In the genomic region with DNA sequence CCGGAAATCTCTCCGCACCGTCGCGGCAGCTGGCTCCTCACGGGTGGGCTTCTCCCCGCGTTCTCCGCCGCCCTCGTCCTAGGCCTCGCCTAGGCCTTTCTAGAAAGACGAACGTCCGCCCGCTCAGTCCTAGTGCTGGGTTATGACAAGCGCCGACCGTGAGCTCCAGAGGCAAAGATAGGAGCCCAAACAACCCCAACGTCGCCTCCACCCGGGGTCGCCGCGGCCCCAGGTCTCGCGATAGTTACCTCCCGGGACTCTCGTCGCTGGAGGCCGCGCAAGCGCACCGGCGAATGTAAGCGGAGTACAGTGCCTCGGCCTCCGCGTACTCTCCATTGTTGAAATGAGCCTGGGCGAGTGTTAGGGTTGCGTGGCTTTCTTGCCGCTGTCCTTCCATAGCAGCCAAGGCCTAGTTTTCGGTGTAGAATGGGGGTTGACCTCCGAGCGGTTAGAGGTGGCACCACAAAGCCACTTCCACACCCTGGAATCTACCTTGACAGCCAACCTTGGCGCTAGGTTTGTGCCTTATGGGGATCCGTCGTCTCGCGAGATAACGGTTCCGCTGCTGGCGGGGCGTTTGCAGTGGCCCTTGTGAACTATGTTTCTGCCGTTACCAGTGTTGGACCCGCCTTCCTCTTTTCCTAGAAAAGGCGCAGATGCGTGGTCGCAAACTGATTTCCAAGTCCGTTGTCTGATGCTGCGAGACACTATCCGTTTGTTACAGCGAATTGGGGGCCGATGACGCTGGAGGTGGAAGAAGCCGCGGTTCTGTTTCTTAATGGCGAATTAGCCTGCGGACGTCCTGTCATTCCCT, we compare ENCODE assay signal across 8 cellular contexts. TPM values are rescaled to one million over a fixed set of nuclear protein-coding genes. Genes with fewer than 3 reads are reported as not detected.
DNase-seq lines count a peak whose midpoint lies in the region; ATAC-seq and TF ChIP-seq lines count a peak whose summit lies in the region.

A gene (minus strand): TSS at position 526 of the 814 bp plus-strand sequence. CDS start 129 bp downstream, at position 397.

- H3K4me3 Mint-ChIP-seq in T-helper 2 cell treated with Interferon-gamma antibody and Interleukin-4, amounts not matched to agents 5 μg/mL and 100 μg/mL, for 36 hours: peak within 1 kb of the TSS; percentile 99

- H3K9ac ChIP-seq in rectal smooth muscle tissue (ENCODE audit: low read length): peak within 1 kb of the TSS; percentile 81

- peak in 1 of 2 donors; percentile 79 for TF ChIP-seq POLR2A in vagina (IDR thresholded peaks at IDR 0.05)

- H3K27ac ChIP-seq in ascending aorta: peak within 1 kb of the TSS; percentile 84 to 91
- H3K27ac ChIP-seq in rectal smooth muscle tissue (ENCODE audit: low read depth, low read length): peak within 1 kb of the TSS; percentile 87
- peak within 1 kb of the TSS; percentile 94 for H3K27ac ChIP-seq in vagina

- peaks cover 49% of the 10 kb centered on the region for H3K4me1 Mint-ChIP-seq in T-helper 2 cell treated with Interferon-gamma antibody and Interleukin-4, amounts not matched to agents 5 μg/mL and 100 μg/mL, for 36 hours (ENCODE audit: low read depth)

- H3K27me3 ChIP-seq in ascending aorta (no peaks in the 10 kb centered on the region), rectal smooth muscle tissue (ENCODE audit: control insufficient read depth, insufficient read depth, low read length) (no peaks in the 10 kb centered on the region), vagina (no peaks in the 10 kb centered on the region)

- H3K27ac Mint-ChIP-seq in T-helper 2 cell treated with Interferon-gamma antibody and Interleukin-4, amounts not matched to agents 5 μg/mL and 100 μg/mL, for 36 hours: peak within 1 kb of the TSS; percentile 99

- H3K36me3 ChIP-seq in ascending aorta (peaks cover 0 to 6% of the 10 kb centered on the region in 2 donors), rectal smooth muscle tissue (ENCODE audit: control insufficient read depth, insufficient read depth, low read length) (no peaks in the 10 kb centered on the region), vagina (no peaks in the 10 kb centered on the region)

- TF ChIP-seq CTCF in ascending aorta (IDR thresholded peaks at IDR 0.05) (no peak), vagina (IDR thresholded peaks at IDR 0.05) (no peak)

- DNase-seq in NCI-H2029 (lab: John Stamatoyannopoulos, UW) (peak; percentile 74), ascending aorta (ENCODE audit: low spot score in 2 of 2) (peak; percentile 70 to 96), hepatic stellate cell (ENCODE audit: low spot score) (peak; percentile 95), vagina (ENCODE audit: extremely low spot score in 2 of 2) (peak; percentile 95 to 96)
- peak; percentile 90 for DNase-seq in T-helper 2 cell treated with Interferon-gamma antibody and Interleukin-4, amounts not matched to agents 5 μg/mL and 100 μg/mL, for 36 hours (ENCODE audit: low spot score)

- no peaks in the 10 kb centered on the region for H3K9me3 ChIP-seq in ascending aorta
- H3K9me3 ChIP-seq in vagina: no peaks in the 10 kb centered on the region

- ATAC-seq in GM18508 (IDR thresholded peaks at IDR 0.05; ENCODE audit: insufficient read depth, unreplicated experiment) (peak; percentile 67), HG02981 (IDR thresholded peaks at IDR 0.05; ENCODE audit: unreplicated experiment) (peak; percentile 85)

- H3K4me1 ChIP-seq in ascending aorta: peaks cover 0 to 28% of the 10 kb centered on the region in 2 donors
- peaks cover 19% of the 10 kb centered on the region for H3K4me1 ChIP-seq in rectal smooth muscle tissue (ENCODE audit: control insufficient read depth, insufficient read depth, low read length)
- peaks cover 33% of the 10 kb centered on the region for H3K4me1 ChIP-seq in vagina

- H3K36me3 Mint-ChIP-seq in T-helper 2 cell treated with Interferon-gamma antibody and Interleukin-4, amounts not matched to agents 5 μg/mL and 100 μg/mL, for 36 hours (ENCODE audit: low read depth): peaks cover 27% of the 10 kb centered on the region

- peaks cover 5% of the 10 kb centered on the region for H3K9me3 Mint-ChIP-seq in T-helper 2 cell treated with Interferon-gamma antibody and Interleukin-4, amounts not matched to agents 5 μg/mL and 100 μg/mL, for 36 hours

- H3K27me3 Mint-ChIP-seq in T-helper 2 cell treated with Interferon-gamma antibody and Interleukin-4, amounts not matched to agents 5 μg/mL and 100 μg/mL, for 36 hours (ENCODE audit: low read depth): peaks cover 9% of the 10 kb centered on the region

- H3K4me3 ChIP-seq in ascending aorta (peak within 1 kb of the TSS; percentile 79 to 91), rectal smooth muscle tissue (ENCODE audit: low read length) (peak within 1 kb of the TSS; percentile 78), vagina (peak within 1 kb of the TSS; percentile 61 to 94)

- intact Hi-C loops in ascending aorta (cut with DNase I) (loop anchor here (5.0 kb wide), 3 partner anchors 151 to 1339 kb away; a partner anchor contains a TSS), vagina (cut with DNase I) (no loop called here)

RNA-seq across cellular contexts. Expression of the gene that starts here (rescaled TPM):
- not detected for total RNA-seq in ascending aorta
- 15.2 TPM for total RNA-seq in vagina

Comparison
In these comparisons a context has a peak if more than half of its experiments do, and no peak if none do; other contexts are left out.
1. Peak in every context shown above with its lines: DNase-seq, ATAC-seq, H3K4me3 ChIP-seq and H3K27ac ChIP-seq.
2. RNA of the gene that starts here (total RNA-seq): 15.2 TPM in vagina (single experiment); not detected in ascending aorta (single experiment); every median in the first group is over 10 times any median in the second.
3. Peak in DNase-seq, H3K4me3 ChIP-seq and H3K27ac ChIP-seq in ascending aorta; RNA of the gene not detected or under 1 TPM.